1 cellular context compared by ENCODE assay signal in the genomic region with DNA sequence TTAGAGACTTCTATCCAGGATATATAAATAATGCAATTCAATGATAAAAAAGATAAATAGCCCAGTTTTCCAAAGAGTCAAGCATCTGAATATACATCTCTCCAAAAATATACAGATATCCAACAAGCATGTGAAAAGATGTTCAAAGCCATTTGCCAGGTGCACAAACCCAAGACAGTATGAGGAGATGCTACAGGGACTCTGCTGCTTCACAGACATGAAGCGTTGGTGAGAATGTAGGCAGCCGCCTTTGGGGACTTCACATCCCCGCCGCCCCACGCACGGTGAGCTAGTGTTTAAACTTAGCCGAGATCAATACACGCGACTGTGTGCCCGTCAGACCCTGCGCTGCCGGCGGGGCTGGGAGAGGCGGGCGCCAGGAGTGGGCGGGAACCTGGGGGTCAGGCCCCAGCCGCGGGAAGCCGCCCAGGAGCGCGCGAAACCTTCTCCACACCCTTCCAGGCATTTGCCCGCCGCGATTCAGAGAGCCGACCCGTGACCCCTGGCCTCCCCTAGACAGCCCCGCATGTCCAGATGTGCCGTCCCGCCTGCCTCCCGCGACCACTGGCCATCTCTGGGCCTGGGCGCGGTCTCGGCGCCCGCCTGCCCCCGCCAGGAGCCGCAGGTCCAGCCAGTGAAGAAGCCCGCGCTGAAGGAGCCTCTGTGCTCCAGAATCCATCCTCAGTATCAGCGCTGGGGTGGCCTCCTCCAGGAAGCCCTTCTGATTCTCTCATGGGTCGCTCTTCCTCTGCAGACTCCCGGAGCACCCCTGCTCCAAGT.
A peak's percentile ranks its signal among the peaks of the same experiment; 100 is the strongest.
TF ChIP-seq lines count a peak whose summit lies in the region.

No MANE protein-coding gene starts in this region.

TF ChIP-seq in K562, 482 proteins besides CTCF, POLR2A, EP300 and RAD21 (continued from another document and continues in another):
- TF ChIP-seq SAP30 (IDR thresholded peaks at IDR 0.05; ENCODE audit: borderline replicate concordance, insufficient read depth, low read depth, low read length, poor library complexity, severe bottlenecking): peak; percentile 55
- TF ChIP-seq RNF2 (IDR thresholded peaks at IDR 0.05): 0 out of 2 replicates have a peak, but pooled peaks have one; percentile 8
- TF ChIP-seq ZBTB7A (IDR thresholded peaks at IDR 0.05; ENCODE audit: borderline replicate concordance, control insufficient read depth, low read depth, low read length): peak; percentile 16; the same call in 1 of the 2 replicates
- TF ChIP-seq ZSCAN32 (CRISPR knock-in tag; IDR thresholded peaks at IDR 0.05): peak; percentile 78
- peak; percentile 49; the same call in 1 of the 2 replicates for TF ChIP-seq L3MBTL2 (IDR thresholded peaks at IDR 0.05)
- TF ChIP-seq POLR3G (IDR thresholded peaks at IDR 0.05; ENCODE audit: extremely low read depth, insufficient read length, insufficient replicate concordance): no peak
- TF ChIP-seq, protein P1, sequence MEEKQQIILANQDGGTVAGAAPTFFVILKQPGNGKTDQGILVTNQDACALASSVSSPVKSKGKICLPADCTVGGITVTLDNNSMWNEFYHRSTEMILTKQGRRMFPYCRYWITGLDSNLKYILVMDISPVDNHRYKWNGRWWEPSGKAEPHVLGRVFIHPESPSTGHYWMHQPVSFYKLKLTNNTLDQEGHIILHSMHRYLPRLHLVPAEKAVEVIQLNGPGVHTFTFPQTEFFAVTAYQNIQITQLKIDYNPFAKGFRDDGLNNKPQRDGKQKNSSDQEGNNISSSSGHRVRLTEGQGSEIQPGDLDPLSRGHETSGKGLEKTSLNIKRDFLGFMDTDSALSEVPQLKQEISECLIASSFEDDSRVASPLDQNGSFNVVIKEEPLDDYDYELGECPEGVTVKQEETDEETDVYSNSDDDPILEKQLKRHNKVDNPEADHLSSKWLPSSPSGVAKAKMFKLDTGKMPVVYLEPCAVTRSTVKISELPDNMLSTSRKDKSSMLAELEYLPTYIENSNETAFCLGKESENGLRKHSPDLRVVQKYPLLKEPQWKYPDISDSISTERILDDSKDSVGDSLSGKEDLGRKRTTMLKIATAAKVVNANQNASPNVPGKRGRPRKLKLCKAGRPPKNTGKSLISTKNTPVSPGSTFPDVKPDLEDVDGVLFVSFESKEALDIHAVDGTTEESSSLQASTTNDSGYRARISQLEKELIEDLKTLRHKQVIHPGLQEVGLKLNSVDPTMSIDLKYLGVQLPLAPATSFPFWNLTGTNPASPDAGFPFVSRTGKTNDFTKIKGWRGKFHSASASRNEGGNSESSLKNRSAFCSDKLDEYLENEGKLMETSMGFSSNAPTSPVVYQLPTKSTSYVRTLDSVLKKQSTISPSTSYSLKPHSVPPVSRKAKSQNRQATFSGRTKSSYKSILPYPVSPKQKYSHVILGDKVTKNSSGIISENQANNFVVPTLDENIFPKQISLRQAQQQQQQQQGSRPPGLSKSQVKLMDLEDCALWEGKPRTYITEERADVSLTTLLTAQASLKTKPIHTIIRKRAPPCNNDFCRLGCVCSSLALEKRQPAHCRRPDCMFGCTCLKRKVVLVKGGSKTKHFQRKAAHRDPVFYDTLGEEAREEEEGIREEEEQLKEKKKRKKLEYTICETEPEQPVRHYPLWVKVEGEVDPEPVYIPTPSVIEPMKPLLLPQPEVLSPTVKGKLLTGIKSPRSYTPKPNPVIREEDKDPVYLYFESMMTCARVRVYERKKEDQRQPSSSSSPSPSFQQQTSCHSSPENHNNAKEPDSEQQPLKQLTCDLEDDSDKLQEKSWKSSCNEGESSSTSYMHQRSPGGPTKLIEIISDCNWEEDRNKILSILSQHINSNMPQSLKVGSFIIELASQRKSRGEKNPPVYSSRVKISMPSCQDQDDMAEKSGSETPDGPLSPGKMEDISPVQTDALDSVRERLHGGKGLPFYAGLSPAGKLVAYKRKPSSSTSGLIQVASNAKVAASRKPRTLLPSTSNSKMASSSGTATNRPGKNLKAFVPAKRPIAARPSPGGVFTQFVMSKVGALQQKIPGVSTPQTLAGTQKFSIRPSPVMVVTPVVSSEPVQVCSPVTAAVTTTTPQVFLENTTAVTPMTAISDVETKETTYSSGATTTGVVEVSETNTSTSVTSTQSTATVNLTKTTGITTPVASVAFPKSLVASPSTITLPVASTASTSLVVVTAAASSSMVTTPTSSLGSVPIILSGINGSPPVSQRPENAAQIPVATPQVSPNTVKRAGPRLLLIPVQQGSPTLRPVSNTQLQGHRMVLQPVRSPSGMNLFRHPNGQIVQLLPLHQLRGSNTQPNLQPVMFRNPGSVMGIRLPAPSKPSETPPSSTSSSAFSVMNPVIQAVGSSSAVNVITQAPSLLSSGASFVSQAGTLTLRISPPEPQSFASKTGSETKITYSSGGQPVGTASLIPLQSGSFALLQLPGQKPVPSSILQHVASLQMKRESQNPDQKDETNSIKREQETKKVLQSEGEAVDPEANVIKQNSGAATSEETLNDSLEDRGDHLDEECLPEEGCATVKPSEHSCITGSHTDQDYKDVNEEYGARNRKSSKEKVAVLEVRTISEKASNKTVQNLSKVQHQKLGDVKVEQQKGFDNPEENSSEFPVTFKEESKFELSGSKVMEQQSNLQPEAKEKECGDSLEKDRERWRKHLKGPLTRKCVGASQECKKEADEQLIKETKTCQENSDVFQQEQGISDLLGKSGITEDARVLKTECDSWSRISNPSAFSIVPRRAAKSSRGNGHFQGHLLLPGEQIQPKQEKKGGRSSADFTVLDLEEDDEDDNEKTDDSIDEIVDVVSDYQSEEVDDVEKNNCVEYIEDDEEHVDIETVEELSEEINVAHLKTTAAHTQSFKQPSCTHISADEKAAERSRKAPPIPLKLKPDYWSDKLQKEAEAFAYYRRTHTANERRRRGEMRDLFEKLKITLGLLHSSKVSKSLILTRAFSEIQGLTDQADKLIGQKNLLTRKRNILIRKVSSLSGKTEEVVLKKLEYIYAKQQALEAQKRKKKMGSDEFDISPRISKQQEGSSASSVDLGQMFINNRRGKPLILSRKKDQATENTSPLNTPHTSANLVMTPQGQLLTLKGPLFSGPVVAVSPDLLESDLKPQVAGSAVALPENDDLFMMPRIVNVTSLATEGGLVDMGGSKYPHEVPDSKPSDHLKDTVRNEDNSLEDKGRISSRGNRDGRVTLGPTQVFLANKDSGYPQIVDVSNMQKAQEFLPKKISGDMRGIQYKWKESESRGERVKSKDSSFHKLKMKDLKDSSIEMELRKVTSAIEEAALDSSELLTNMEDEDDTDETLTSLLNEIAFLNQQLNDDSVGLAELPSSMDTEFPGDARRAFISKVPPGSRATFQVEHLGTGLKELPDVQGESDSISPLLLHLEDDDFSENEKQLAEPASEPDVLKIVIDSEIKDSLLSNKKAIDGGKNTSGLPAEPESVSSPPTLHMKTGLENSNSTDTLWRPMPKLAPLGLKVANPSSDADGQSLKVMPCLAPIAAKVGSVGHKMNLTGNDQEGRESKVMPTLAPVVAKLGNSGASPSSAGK (IDR thresholded peaks at IDR 0.05): peak; percentile 59; the same call in 1 of the 2 replicates
- TF ChIP-seq, protein P2, sequence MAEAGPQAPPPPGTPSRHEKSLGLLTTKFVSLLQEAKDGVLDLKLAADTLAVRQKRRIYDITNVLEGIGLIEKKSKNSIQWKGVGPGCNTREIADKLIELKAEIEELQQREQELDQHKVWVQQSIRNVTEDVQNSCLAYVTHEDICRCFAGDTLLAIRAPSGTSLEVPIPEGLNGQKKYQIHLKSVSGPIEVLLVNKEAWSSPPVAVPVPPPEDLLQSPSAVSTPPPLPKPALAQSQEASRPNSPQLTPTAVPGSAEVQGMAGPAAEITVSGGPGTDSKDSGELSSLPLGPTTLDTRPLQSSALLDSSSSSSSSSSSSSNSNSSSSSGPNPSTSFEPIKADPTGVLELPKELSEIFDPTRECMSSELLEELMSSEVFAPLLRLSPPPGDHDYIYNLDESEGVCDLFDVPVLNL (CRISPR knock-in tag; IDR thresholded peaks at IDR 0.05; ENCODE audit: low read depth): 0 out of 2 replicates have a peak, but pooled peaks have one; percentile 36
- 0 out of 2 replicates have a peak, but pooled peaks have one; percentile 49 for TF ChIP-seq SMARCA5 (IDR thresholded peaks at IDR 0.05)
- no peak for TF ChIP-seq ZNF75A (CRISPR knock-in tag; IDR thresholded peaks at IDR 0.05)
- TF ChIP-seq CTBP1 (IDR thresholded peaks at IDR 0.05; ENCODE audit: borderline replicate concordance): peak; percentile 78; the same call in 1 of the 2 replicates
- TF ChIP-seq NR4A1 (CRISPR knock-in tag; IDR thresholded peaks at IDR 0.05): no peak
- peak; percentile 51; the same call in 1 of the 2 replicates for TF ChIP-seq NR4A1 (tag; IDR thresholded peaks at IDR 0.05)
- TF ChIP-seq SRF (CRISPR knock-in tag; IDR thresholded peaks at IDR 0.05): 0 out of 4 replicates have a peak, but pooled peaks of 1 of the 2 experiments have one; percentile 4
- TF ChIP-seq MAZ (CRISPR knock-in tag; conservative IDR thresholded peaks at IDR 0.05 in 1 of 2, IDR thresholded peaks at IDR 0.05 in 1 of 2): peak; percentile 65 to 66; a peak in 3 of 4 replicates
- TF ChIP-seq, protein P3, sequence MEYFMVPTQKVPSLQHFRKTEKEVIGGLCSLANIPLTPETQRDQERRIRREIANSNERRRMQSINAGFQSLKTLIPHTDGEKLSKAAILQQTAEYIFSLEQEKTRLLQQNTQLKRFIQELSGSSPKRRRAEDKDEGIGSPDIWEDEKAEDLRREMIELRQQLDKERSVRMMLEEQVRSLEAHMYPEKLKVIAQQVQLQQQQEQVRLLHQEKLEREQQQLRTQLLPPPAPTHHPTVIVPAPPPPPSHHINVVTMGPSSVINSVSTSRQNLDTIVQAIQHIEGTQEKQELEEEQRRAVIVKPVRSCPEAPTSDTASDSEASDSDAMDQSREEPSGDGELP (CRISPR knock-in tag; IDR thresholded peaks at IDR 0.05; ENCODE audit: borderline replicate concordance): peak; percentile 24; the same call in 1 of the 2 replicates
- TF ChIP-seq, protein P4, sequence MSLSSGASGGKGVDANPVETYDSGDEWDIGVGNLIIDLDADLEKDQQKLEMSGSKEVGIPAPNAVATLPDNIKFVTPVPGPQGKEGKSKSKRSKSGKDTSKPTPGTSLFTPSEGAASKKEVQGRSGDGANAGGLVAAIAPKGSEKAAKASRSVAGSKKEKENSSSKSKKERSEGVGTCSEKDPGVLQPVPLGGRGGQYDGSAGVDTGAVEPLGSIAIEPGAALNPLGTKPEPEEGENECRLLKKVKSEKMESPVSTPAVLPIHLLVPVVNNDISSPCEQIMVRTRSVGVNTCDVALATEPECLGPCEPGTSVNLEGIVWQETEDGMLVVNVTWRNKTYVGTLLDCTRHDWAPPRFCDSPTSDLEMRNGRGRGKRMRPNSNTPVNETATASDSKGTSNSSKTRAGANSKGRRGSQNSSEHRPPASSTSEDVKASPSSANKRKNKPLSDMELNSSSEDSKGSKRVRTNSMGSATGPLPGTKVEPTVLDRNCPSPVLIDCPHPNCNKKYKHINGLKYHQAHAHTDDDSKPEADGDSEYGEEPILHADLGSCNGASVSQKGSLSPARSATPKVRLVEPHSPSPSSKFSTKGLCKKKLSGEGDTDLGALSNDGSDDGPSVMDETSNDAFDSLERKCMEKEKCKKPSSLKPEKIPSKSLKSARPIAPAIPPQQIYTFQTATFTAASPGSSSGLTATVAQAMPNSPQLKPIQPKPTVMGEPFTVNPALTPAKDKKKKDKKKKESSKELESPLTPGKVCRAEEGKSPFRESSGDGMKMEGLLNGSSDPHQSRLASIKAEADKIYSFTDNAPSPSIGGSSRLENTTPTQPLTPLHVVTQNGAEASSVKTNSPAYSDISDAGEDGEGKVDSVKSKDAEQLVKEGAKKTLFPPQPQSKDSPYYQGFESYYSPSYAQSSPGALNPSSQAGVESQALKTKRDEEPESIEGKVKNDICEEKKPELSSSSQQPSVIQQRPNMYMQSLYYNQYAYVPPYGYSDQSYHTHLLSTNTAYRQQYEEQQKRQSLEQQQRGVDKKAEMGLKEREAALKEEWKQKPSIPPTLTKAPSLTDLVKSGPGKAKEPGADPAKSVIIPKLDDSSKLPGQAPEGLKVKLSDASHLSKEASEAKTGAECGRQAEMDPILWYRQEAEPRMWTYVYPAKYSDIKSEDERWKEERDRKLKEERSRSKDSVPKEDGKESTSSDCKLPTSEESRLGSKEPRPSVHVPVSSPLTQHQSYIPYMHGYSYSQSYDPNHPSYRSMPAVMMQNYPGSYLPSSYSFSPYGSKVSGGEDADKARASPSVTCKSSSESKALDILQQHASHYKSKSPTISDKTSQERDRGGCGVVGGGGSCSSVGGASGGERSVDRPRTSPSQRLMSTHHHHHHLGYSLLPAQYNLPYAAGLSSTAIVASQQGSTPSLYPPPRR (CRISPR knock-in tag; IDR thresholded peaks at IDR 0.05; ENCODE audit: borderline replicate concordance): no peak
- TF ChIP-seq ESRRB (CRISPR knock-in tag; IDR thresholded peaks at IDR 0.05; ENCODE audit: borderline replicate concordance): 0 out of 2 replicates have a peak, but pooled peaks have one; percentile 5
- peak; percentile 40 for TF ChIP-seq EGR1 (conservative IDR thresholded peaks at IDR 0.05)
- TF ChIP-seq, protein P5, sequence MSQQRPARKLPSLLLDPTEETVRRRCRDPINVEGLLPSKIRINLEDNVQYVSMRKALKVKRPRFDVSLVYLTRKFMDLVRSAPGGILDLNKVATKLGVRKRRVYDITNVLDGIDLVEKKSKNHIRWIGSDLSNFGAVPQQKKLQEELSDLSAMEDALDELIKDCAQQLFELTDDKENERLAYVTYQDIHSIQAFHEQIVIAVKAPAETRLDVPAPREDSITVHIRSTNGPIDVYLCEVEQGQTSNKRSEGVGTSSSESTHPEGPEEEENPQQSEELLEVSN (IDR thresholded peaks at IDR 0.05; ENCODE audit: borderline replicate concordance in 1 of 2, extremely low read depth in 1 of 2, insufficient read depth in 1 of 2, insufficient read length in 1 of 2, low read depth in 1 of 2, low read length in 1 of 2, poor library complexity in 1 of 2, severe bottlenecking in 1 of 2): peak; percentile 38 to 59
- TF ChIP-seq HNRNPL (IDR thresholded peaks at IDR 0.05; ENCODE audit: low read depth, low read length): 0 out of 2 replicates have a peak, but pooled peaks have one; percentile 29
- TF ChIP-seq PTRF (tag; IDR thresholded peaks at IDR 0.05): no peak
- TF ChIP-seq ZFP36 (IDR thresholded peaks at IDR 0.05; ENCODE audit: low read depth, low read length, partially characterized antibody): peak; percentile 98
- TF ChIP-seq RB1 (IDR thresholded peaks at IDR 0.05; ENCODE audit: low read depth): peak; percentile 64
- TF ChIP-seq DPF2 (IDR thresholded peaks at IDR 0.05): peak; percentile 10; the same call in 1 of the 2 replicates
- TF ChIP-seq KDM1A (IDR thresholded peaks at IDR 0.05): peak; percentile 32 to 35; a peak in 2 of 4 replicates
- TF ChIP-seq, protein P6, sequence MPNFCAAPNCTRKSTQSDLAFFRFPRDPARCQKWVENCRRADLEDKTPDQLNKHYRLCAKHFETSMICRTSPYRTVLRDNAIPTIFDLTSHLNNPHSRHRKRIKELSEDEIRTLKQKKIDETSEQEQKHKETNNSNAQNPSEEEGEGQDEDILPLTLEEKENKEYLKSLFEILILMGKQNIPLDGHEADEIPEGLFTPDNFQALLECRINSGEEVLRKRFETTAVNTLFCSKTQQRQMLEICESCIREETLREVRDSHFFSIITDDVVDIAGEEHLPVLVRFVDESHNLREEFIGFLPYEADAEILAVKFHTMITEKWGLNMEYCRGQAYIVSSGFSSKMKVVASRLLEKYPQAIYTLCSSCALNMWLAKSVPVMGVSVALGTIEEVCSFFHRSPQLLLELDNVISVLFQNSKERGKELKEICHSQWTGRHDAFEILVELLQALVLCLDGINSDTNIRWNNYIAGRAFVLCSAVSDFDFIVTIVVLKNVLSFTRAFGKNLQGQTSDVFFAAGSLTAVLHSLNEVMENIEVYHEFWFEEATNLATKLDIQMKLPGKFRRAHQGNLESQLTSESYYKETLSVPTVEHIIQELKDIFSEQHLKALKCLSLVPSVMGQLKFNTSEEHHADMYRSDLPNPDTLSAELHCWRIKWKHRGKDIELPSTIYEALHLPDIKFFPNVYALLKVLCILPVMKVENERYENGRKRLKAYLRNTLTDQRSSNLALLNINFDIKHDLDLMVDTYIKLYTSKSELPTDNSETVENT (CRISPR knock-in tag; IDR thresholded peaks at IDR 0.05): 0 out of 2 replicates have a peak, but pooled peaks have one; percentile 21
- TF ChIP-seq ATF7 (IDR thresholded peaks at IDR 0.05): 0 out of 2 replicates have a peak, but pooled peaks have one; percentile 1
- TF ChIP-seq HMGN3 (IDR thresholded peaks at IDR 0.05; ENCODE audit: borderline replicate concordance, extremely low read depth, insufficient read length, low read depth, low read length): peak; percentile 38
- 0 out of 2 replicates have a peak, but pooled peaks have one; percentile 27 for TF ChIP-seq MTA3 (IDR thresholded peaks at IDR 0.05; ENCODE audit: borderline replicate concordance)
